Comparison of ENCODE assay signal across 16 cellular contexts in the genomic region with DNA sequence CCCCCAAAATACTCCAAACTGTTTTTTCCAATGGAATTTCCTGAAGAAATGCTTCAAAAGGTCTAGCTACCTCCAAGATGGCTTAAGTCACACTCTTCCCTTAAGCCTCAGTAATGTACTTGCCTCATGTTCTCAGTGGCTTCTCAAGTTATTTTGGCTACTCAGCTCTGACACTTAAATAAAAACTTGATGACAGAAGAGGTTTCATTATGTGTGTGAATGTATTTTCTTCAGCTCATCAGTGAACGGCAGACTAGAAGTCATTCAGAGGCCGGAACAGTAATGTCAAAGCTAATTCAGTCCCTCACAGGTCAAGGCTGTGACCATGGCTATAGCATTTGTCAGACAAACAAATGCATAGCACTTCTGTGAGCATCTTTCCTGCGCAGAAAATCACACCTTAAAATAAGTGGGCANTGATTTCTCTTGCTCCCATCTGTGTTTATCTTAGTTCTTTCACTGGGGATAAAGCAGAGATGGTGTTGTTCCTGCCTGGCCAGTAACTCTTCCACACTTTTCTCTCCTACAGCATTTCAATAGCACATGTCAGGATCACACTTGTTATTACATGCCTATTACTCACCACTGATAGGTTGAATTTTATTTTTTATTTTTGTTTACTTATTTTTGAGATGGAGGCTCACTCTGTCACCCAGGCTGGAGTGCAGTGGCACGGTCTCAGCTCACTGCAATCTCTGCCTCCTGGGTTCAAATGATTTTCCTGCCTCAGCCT.
DNase-seq lines count a peak whose midpoint lies in the region; ATAC-seq, FAIRE-seq and TF ChIP-seq lines count a peak whose summit lies in the region.
"Had no signal": no experiment of that assay in that cellular context is flagged by ENCODE, and none has a peak within 500 bp of the region (broad histone marks: within the 10 kb centered on the region; RNA-seq: fewer than 3 reads in every experiment).

No MANE protein-coding gene starts in this region.

- no peak overlapping the region for H3K4me3 ChIP-seq in KMS-11 (IDR thresholded peaks at IDR 0.05; ENCODE audit: insufficient read depth, low read depth, low read length)
- no peak overlapping the region for H3K4me3 ChIP-seq in MG63
- no peak overlapping the region for H3K4me3 ChIP-seq in small intestine (ENCODE audit: low read depth in 1 of 2, low read length in 2 of 2)
- H3K4me3 ChIP-seq: GM23248 had no signal

- TF ChIP-seq CTCF in GM10266 (IDR thresholded peaks at IDR 0.05; ENCODE audit: control insufficient read depth, insufficient read depth, low read depth, missing control alignments) (no peak), KMS-11 (conservative IDR thresholded peaks at IDR 0.05; ENCODE audit: low read depth, low read length) (no peak)

- WGBS in small intestine, 3 donors, result 71 to 80% (median 75%) methylated on average over 4 of the region's 4 CpGs

- no peaks in the 10 kb centered on the region for H4K20me1 ChIP-seq in KMS-11 (ENCODE audit: insufficient read depth)

- H3K4me1 Mint-ChIP-seq in T-helper 2 cell treated with Interferon-gamma antibody and Interleukin-4, amounts not matched to agents 5 μg/mL and 100 μg/mL, for 36 hours (ENCODE audit: low read depth), result peaks cover 5% of the 10 kb centered on the region

- peak overlapping the region; percentile 60; the same call in 1 of the 2 replicates for H2AFZ ChIP-seq in KMS-11 (ENCODE audit: low read depth)
- H2AFZ ChIP-seq: GM23248 had no signal

- H3K4me1 ChIP-seq in KMS-11 (ENCODE audit: low read depth, poor library complexity, severe bottlenecking) (peaks cover 58% of the 10 kb centered on the region), small intestine (ENCODE audit: control insufficient read depth in 2 of 2, insufficient read depth in 1 of 2, low read depth in 1 of 2, low read length in 1 of 2) (no peaks in the 10 kb centered on the region)

- peak; percentile 64 for DNase-seq in GM10266 (ENCODE audit: extremely low spot score)
- no peak for DNase-seq in activated effector memory CD4-positive, alpha-beta T cell treated with Interleukin-2 at 50 U/mL for 16 hours
- DNase-seq in MG63, result no peak
- no peak for DNase-seq in small intestine
- no peak for DNase-seq in T-helper 2 cell treated with Interferon-gamma antibody and Interleukin-4, amounts not matched to agents 5 μg/mL and 100 μg/mL, for 36 hours (ENCODE audit: low spot score)
- DNase-seq: activated CD4-positive, alpha-beta memory T cell treated with anti-CD3 and anti-CD28 coated beads for 36 hours; EL; left cardiac atrium; NCI-H1105; NCI-H748 treated with DMSO at 0.1 percent for 48 hours; stimulated activated naive CD4-positive, alpha-beta T cell treated with Interleukin-2 at 50 U/mL for 16 hours had no signal

- H3K36me3 Mint-ChIP-seq in T-helper 2 cell treated with Interferon-gamma antibody and Interleukin-4, amounts not matched to agents 5 μg/mL and 100 μg/mL, for 36 hours (ENCODE audit: low read depth), result no peaks in the 10 kb centered on the region

- no peaks in the 10 kb centered on the region for H3K79me2 ChIP-seq in KMS-11 (ENCODE audit: insufficient read depth, low read depth)

- no peak for FAIRE-seq in small intestine (lab: Jason Lieb, UNC)

- ATAC-seq in GM18873 (IDR thresholded peaks at IDR 0.05; ENCODE audit: low FRiP score, unreplicated experiment), result peak; percentile 69
- peak; percentile 38 for ATAC-seq in HG02678 (IDR thresholded peaks at IDR 0.05; ENCODE audit: unreplicated experiment)

- peak overlapping the region; percentile 86 for H3K27ac ChIP-seq in KMS-11
- no peak overlapping the region for H3K27ac ChIP-seq in small intestine (ENCODE audit: low read depth in 1 of 2, low read length in 1 of 2)
- H3K27ac ChIP-seq: GM23248 had no signal

- H3K4me2 ChIP-seq in KMS-11, result peak overlapping the region; percentile 57

- H3K27ac Mint-ChIP-seq in T-helper 2 cell treated with Interferon-gamma antibody and Interleukin-4, amounts not matched to agents 5 μg/mL and 100 μg/mL, for 36 hours, result no peak overlapping the region
- H3K27ac Mint-ChIP-seq: activated CD4-positive, alpha-beta memory T cell treated with anti-CD3 and anti-CD28 coated beads for 36 hours; B cell had no signal

- peaks cover 26% of the 10 kb centered on the region for H3K27me3 Mint-ChIP-seq in T-helper 2 cell treated with Interferon-gamma antibody and Interleukin-4, amounts not matched to agents 5 μg/mL and 100 μg/mL, for 36 hours (ENCODE audit: low read depth)
- H3K27me3 Mint-ChIP-seq: activated CD4-positive, alpha-beta memory T cell treated with anti-CD3 and anti-CD28 coated beads for 36 hours; B cell had no signal

- no peaks in the 10 kb centered on the region for H3K9me3 ChIP-seq in MG63
- no peaks in the 10 kb centered on the region for H3K9me3 ChIP-seq in small intestine (ENCODE audit: control insufficient read depth, low read depth)

- H3K27me3 ChIP-seq in KMS-11 (ENCODE audit: insufficient read depth, low read depth) (no peaks in the 10 kb centered on the region), MG63 (no peaks in the 10 kb centered on the region), small intestine (ENCODE audit: control insufficient read depth in 2 of 2, insufficient read depth in 2 of 2, low read length in 2 of 2) (peaks cover 0 to 1% of the 10 kb centered on the region in 2 donors)

- H3K4me3 Mint-ChIP-seq in T-helper 2 cell treated with Interferon-gamma antibody and Interleukin-4, amounts not matched to agents 5 μg/mL and 100 μg/mL, for 36 hours, result no peak overlapping the region
- H3K4me3 Mint-ChIP-seq: activated CD4-positive, alpha-beta memory T cell treated with anti-CD3 and anti-CD28 coated beads for 36 hours; B cell had no signal

- peak overlapping the region; percentile 42; the same call in 1 of the 2 replicates for H3K9ac ChIP-seq in KMS-11
- H3K9ac ChIP-seq: GM23248 had no signal

- no peaks in the 10 kb centered on the region for H3K9me3 Mint-ChIP-seq in T-helper 2 cell treated with Interferon-gamma antibody and Interleukin-4, amounts not matched to agents 5 μg/mL and 100 μg/mL, for 36 hours

- H3K36me3 ChIP-seq in KMS-11 (ENCODE audit: insufficient read depth) (no peaks in the 10 kb centered on the region), MG63 (no peaks in the 10 kb centered on the region), small intestine (ENCODE audit: control insufficient read depth in 2 of 2, insufficient read depth in 2 of 2, low read length in 2 of 2) (no peaks in the 10 kb centered on the region)
